Comparison of ENCODE assay signal across 1 cellular context in the genomic region with DNA sequence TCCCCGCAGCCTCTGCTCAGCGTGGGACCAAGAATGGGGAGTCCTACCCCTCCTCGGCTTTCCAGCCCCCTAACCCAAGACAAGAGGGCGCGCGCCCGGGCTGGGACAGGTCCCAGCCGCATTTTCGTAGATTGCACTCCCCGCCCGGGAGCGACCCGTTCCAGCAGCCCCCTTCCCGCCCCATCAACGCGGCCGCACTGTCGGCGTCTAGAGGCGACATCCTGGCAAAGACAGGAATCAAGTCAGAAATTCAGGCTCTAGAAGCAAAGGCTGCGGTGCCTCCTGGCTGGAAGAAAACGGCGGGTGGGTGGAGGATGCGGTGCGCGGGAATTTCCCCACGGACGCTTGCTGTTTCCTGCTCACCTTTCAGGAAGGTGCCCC.
TF ChIP-seq lines count a peak whose summit lies in the region.

No MANE protein-coding gene starts in this region.

TF ChIP-seq in SK-N-SH, 30 proteins besides CTCF, POLR2A, EP300 and RAD21 (continued from another document):
- TF ChIP-seq, protein P1, sequence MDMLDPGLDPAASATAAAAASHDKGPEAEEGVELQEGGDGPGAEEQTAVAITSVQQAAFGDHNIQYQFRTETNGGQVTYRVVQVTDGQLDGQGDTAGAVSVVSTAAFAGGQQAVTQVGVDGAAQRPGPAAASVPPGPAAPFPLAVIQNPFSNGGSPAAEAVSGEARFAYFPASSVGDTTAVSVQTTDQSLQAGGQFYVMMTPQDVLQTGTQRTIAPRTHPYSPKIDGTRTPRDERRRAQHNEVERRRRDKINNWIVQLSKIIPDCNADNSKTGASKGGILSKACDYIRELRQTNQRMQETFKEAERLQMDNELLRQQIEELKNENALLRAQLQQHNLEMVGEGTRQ (IDR thresholded peaks at IDR 0.05; ENCODE audit: borderline replicate concordance, low read depth, low read length): no peak
- TF ChIP-seq ELF1 (IDR thresholded peaks at IDR 0.05) (no peak), TEAD4 (IDR thresholded peaks at IDR 0.05; ENCODE audit: borderline replicate concordance, insufficient read depth) (no peak), FOSL2 (IDR thresholded peaks at IDR 0.05; ENCODE audit: borderline replicate concordance, low read depth) (no peak), CHD2 (IDR thresholded peaks at IDR 0.05; ENCODE audit: low read length, partially characterized antibody) (no peak), TAF1 (IDR thresholded peaks at IDR 0.05; ENCODE audit: borderline replicate concordance, low read depth, low read length) (no peak), SIN3A (IDR thresholded peaks at IDR 0.05; ENCODE audit: borderline replicate concordance, low read depth, low read length) (no peak), RCOR1 (IDR thresholded peaks at IDR 0.05; ENCODE audit: low read length) (no peak), JUND (IDR thresholded peaks at IDR 0.05) (no peak), SMC3 (IDR thresholded peaks at IDR 0.05; ENCODE audit: low read depth, low read length) (no peak)
- TF ChIP-seq, protein P2, sequence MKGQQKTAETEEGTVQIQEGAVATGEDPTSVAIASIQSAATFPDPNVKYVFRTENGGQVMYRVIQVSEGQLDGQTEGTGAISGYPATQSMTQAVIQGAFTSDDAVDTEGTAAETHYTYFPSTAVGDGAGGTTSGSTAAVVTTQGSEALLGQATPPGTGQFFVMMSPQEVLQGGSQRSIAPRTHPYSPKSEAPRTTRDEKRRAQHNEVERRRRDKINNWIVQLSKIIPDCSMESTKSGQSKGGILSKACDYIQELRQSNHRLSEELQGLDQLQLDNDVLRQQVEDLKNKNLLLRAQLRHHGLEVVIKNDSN (IDR thresholded peaks at IDR 0.05; ENCODE audit: borderline replicate concordance, low read depth): no peak
- TF ChIP-seq, protein P3, sequence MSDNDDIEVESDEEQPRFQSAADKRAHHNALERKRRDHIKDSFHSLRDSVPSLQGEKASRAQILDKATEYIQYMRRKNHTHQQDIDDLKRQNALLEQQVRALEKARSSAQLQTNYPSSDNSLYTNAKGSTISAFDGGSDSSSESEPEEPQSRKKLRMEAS (IDR thresholded peaks at IDR 0.05; ENCODE audit: low read depth): no peak
